Comparison of ENCODE assay signal across 10 cellular contexts in the genomic region with DNA sequence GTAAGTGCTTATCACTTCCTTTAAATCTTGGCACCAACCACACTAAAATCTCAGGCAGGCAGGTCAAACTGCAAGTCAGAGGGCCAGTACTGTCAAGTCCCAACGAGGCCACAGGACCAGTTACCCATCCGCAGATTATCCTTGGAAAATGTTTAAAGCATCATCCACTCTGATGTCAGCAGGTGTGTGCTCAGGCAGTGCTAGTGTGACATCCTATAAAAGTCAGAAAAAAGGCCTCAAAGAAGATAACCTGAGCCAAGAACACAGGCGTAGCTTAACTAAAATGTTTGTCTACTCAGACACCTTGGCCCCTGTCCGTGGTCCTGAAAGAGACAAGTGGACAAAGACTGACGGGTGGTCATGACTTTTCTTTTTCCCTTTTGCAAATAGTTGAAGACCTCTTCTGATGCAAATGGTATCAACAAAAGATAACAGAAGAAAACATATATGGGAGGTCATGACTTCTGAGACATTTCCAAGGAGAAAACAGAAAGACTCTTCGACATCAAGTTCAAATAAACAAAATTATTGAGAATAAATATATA.
DNase-seq lines count a peak whose midpoint lies in the region; ATAC-seq, FAIRE-seq and TF ChIP-seq lines count a peak whose summit lies in the region.
"Had no signal": no experiment of that assay in that cellular context is flagged by ENCODE, and none has a peak within 500 bp of the region (broad histone marks: within the 10 kb centered on the region; RNA-seq: fewer than 3 reads in every experiment).

No MANE protein-coding gene starts in this region.

- ATAC-seq in GM21576 (IDR thresholded peaks at IDR 0.05; ENCODE audit: unreplicated experiment): no peak
- no peak for ATAC-seq in gastroesophageal sphincter

- dilution Hi-C loops in keratinocyte (cut with MboI; ENCODE audit: extremely low pct_ligation_motif_present, low sequenced_read_pairs): no loop called here

- H3K27ac Mint-ChIP-seq in activated CD4-positive, alpha-beta memory T cell treated with anti-CD3 and anti-CD28 coated beads, Interleukin-2, amount 10 ng/mL, durations not matched to agents 7 days and 5 days: no peak overlapping the region
- no peak overlapping the region for H3K27ac Mint-ChIP-seq in osteocyte (ENCODE audit: unreplicated experiment)

- H3K4me3 ChIP-seq in HEK293 (ENCODE audit: low read depth, low read length) (no peak overlapping the region), keratinocyte (ENCODE audit: control insufficient read depth in 2 of 3, extremely low read depth in 1 of 3, insufficient read depth in 2 of 3, low read depth in 1 of 3, low read length in 3 of 3) (no peak overlapping the region), gastroesophageal sphincter (no peak overlapping the region)
- H3K4me3 ChIP-seq: skin epidermis had no signal

- TF ChIP-seq EP300 in gastroesophageal sphincter (IDR thresholded peaks at IDR 0.05): no peak

- TF ChIP-seq CTCF in HEK293 (tag by site-specific recombination; IDR thresholded peaks at IDR 0.05) (no peak), keratinocyte (optimal IDR thresholded peaks at IDR 0.05 in 1 of 3, IDR thresholded peaks at IDR 0.05 in 1 of 3, conservative IDR thresholded peaks at IDR 0.05 in 1 of 3; ENCODE audit: extremely low read depth in 1 of 3, insufficient read depth in 2 of 3, low read length in 3 of 3) (no peak), gastroesophageal sphincter (IDR thresholded peaks at IDR 0.05) (no peak), osteocyte (IDR thresholded peaks at IDR 0.05) (no peak)

- no peak overlapping the region for H3K9ac ChIP-seq in keratinocyte (ENCODE audit: control insufficient read depth, extremely low read depth, insufficient read depth, low read length)

- no peak overlapping the region for H3K27ac ChIP-seq in HEK293 (ENCODE audit: extremely low read depth, low read depth, low read length)
- no peak overlapping the region for H3K27ac ChIP-seq in keratinocyte (ENCODE audit: control insufficient read depth, insufficient read depth, low read length)
- H3K27ac ChIP-seq in gastroesophageal sphincter: no peak overlapping the region
- H3K27ac ChIP-seq: skin epidermis had no signal

- TF ChIP-seq POLR2A in gastroesophageal sphincter (IDR thresholded peaks at IDR 0.05): no peak

- CTCF ChIA-PET in HEK293 (lab: Yijun Ruan, JAX): no interaction called here
- CTCF ChIA-PET in activated CD4-positive, alpha-beta memory T cell treated with anti-CD3 and anti-CD28 coated beads, Interleukin-2, amount 10 ng/mL, durations not matched to agents 7 days and 5 days (lab: Charles Lee): no interaction called here

- H3K36me3 ChIP-seq in HEK293 (ENCODE audit: control insufficient read depth in 2 of 2, insufficient read depth in 1 of 2, low read length in 2 of 2) (no peaks in the 10 kb centered on the region), keratinocyte (ENCODE audit: control insufficient read depth in 2 of 2, extremely low read depth in 1 of 2, insufficient read depth in 2 of 2, low read length in 2 of 2) (no peaks in the 10 kb centered on the region), gastroesophageal sphincter (no peaks in the 10 kb centered on the region)

- H3K79me2 ChIP-seq in keratinocyte (ENCODE audit: control insufficient read depth, insufficient read depth, low read length): no peaks in the 10 kb centered on the region

- intact Hi-C loops in head of caudate nucleus (cut with DNase I): no loop called here

- no peaks in the 10 kb centered on the region for H3K27me3 Mint-ChIP-seq in activated CD4-positive, alpha-beta memory T cell treated with anti-CD3 and anti-CD28 coated beads, Interleukin-2, amount 10 ng/mL, durations not matched to agents 7 days and 5 days
- no peaks in the 10 kb centered on the region for H3K27me3 Mint-ChIP-seq in osteocyte (ENCODE audit: unreplicated experiment)

- H3K36me3 Mint-ChIP-seq in activated CD4-positive, alpha-beta memory T cell treated with anti-CD3 and anti-CD28 coated beads, Interleukin-2, amount 10 ng/mL, durations not matched to agents 7 days and 5 days (ENCODE audit: low read depth): no peaks in the 10 kb centered on the region
- no peaks in the 10 kb centered on the region for H3K36me3 Mint-ChIP-seq in osteocyte (ENCODE audit: unreplicated experiment)

- H3K9me1 ChIP-seq in keratinocyte (ENCODE audit: control insufficient read depth, extremely low read depth, insufficient read depth, low read length): no peaks in the 10 kb centered on the region

- FAIRE-seq in keratinocyte (lab: Jason Lieb, UNC): peak; percentile 66

- no peaks in the 10 kb centered on the region for H3K4me1 Mint-ChIP-seq in activated CD4-positive, alpha-beta memory T cell treated with anti-CD3 and anti-CD28 coated beads, Interleukin-2, amount 10 ng/mL, durations not matched to agents 7 days and 5 days
- peaks cover 1% of the 10 kb centered on the region for H3K4me1 Mint-ChIP-seq in osteocyte (ENCODE audit: unreplicated experiment)

- no peaks in the 10 kb centered on the region for H3K27me3 ChIP-seq in keratinocyte (ENCODE audit: control insufficient read depth, extremely low read depth, insufficient read depth, low read length)
- no peaks in the 10 kb centered on the region for H3K27me3 ChIP-seq in gastroesophageal sphincter

- DNase-seq in EH (ENCODE audit: low read depth): peak; percentile 52
- DNase-seq in activated CD4-positive, alpha-beta memory T cell treated with anti-CD3 and anti-CD28 coated beads, Interleukin-2, amount 10 ng/mL, durations not matched to agents 7 days and 5 days: peak; percentile 16
- DNase-seq in keratinocyte (ENCODE audit: low read depth, low spot score): no peak
- no peak for DNase-seq in head of caudate nucleus
- DNase-seq in osteocyte (ENCODE audit: extremely low spot score, unreplicated experiment): no peak
- DNase-seq: kidney glomerular epithelial cell had no signal

- no peak overlapping the region for H3K4me2 ChIP-seq in keratinocyte (ENCODE audit: control insufficient read depth, extremely low read depth, insufficient read depth, low read depth, low read length)

- no peak overlapping the region for H3K4me3 Mint-ChIP-seq in activated CD4-positive, alpha-beta memory T cell treated with anti-CD3 and anti-CD28 coated beads, Interleukin-2, amount 10 ng/mL, durations not matched to agents 7 days and 5 days
- H3K4me3 Mint-ChIP-seq in osteocyte (ENCODE audit: unreplicated experiment): no peak overlapping the region

- H3K4me1 ChIP-seq in HEK293 (ENCODE audit: control insufficient read depth, insufficient read depth, low read length) (no peaks in the 10 kb centered on the region), keratinocyte (ENCODE audit: control insufficient read depth, extremely low read depth, insufficient read depth, low read length) (no peaks in the 10 kb centered on the region), gastroesophageal sphincter (peaks cover 0 to 30% (median 0%) of the 10 kb centered on the region in 3 donors)

- POLR2A ChIA-PET in HEK293 (lab: Yijun Ruan, JAX): no interaction called here
- POLR2A ChIA-PET in activated CD4-positive, alpha-beta memory T cell treated with anti-CD3 and anti-CD28 coated beads, Interleukin-2, amount 10 ng/mL, durations not matched to agents 7 days and 5 days (lab: Charles Lee): no interaction called here

- H3K9me3 Mint-ChIP-seq in activated CD4-positive, alpha-beta memory T cell treated with anti-CD3 and anti-CD28 coated beads, Interleukin-2, amount 10 ng/mL, durations not matched to agents 7 days and 5 days: peaks cover 3% of the 10 kb centered on the region
- no peaks in the 10 kb centered on the region for H3K9me3 Mint-ChIP-seq in osteocyte (ENCODE audit: unreplicated experiment)

- 48 to 59% methylated on average over 6 of the region's 6 CpGs for WGBS in gastroesophageal sphincter (ENCODE audit: low coverage in 1 of 2), 2 donors

- no peak overlapping the region for H2AFZ ChIP-seq in keratinocyte (ENCODE audit: control insufficient read depth, low read length)

- H3K9me3 ChIP-seq in HEK293 (ENCODE audit: control insufficient read depth, insufficient read depth, low read depth, low read length) (no peaks in the 10 kb centered on the region), keratinocyte (ENCODE audit: control insufficient read depth, low read depth, low read length) (no peaks in the 10 kb centered on the region), gastroesophageal sphincter (no peaks in the 10 kb centered on the region)

- no peaks in the 10 kb centered on the region for H4K20me1 ChIP-seq in keratinocyte (ENCODE audit: control insufficient read depth, extremely low read depth, insufficient read depth, low read length)

TF ChIP-seq in HEK293, 187 proteins besides CTCF, POLR2A, EP300 and RAD21:
- TF ChIP-seq BCL11A (tag by site-specific recombination; IDR thresholded peaks at IDR 0.05; ENCODE audit: low read depth) (no peak), REST (tag by site-specific recombination; IDR thresholded peaks at IDR 0.05) (peak; percentile 95)

Comparison
In these comparisons a context has a peak if more than half of its experiments do, and no peak if none do; other contexts are left out.
1. DNase-seq: peak in EH (single experiment) and activated CD4-positive, alpha-beta memory T cell treated with anti-CD3 and anti-CD28 coated beads, Interleukin-2, amount 10 ng/mL, durations not matched to agents 7 days and 5 days (single experiment); none in keratinocyte (single experiment), head of caudate nucleus (0 of 42) and osteocyte (single experiment).